In genomic region chr18:79753391-79753851, GRCh38 we compare ENCODE assay signal across 28 cellular contexts. TPM values are rescaled to one million over a fixed set of nuclear protein-coding genes. Genes with fewer than 3 reads are reported as not detected.
A peak's percentile ranks its signal among the peaks of the same experiment; 100 is the strongest.
DNase-seq lines count a peak whose midpoint lies in the region; ATAC-seq, FAIRE-seq and TF ChIP-seq lines count a peak whose summit lies in the region.
"Had no signal": no experiment of that assay in that cellular context is flagged by ENCODE, and none has a peak within 500 bp of the region (broad histone marks: within the 10 kb centered on the region; RNA-seq: fewer than 3 reads in every experiment).

No MANE protein-coding gene starts in this region.

- ATAC-seq in activated T-cell treated with anti-CD3 and anti-CD28 coated beads, Interleukin-2, amount 50 U/mL, for 72 hours (replicated peaks in 1 of 2) = no peak
- ATAC-seq: CD8-positive, alpha-beta T cell; HepG2 had no signal

- H3K4me1 Mint-ChIP-seq in activated T-cell treated with anti-CD3 and anti-CD28 coated beads, Interleukin-2, amount 50 U/mL, for 72 hours (ENCODE audit: low read depth) = no peaks in the 10 kb centered on the region
- H3K4me1 Mint-ChIP-seq in neural crest cell = no peaks in the 10 kb centered on the region
- no peaks in the 10 kb centered on the region for H3K4me1 Mint-ChIP-seq in activated CD4-positive, alpha-beta memory T cell treated with anti-CD3 and anti-CD28 coated beads, Interleukin-2, amount 10 ng/mL, durations not matched to agents 7 days and 5 days

- H3K4me2 ChIP-seq in H1 (ENCODE audit: insufficient read depth in 1 of 2, low read depth in 2 of 2, low read length in 2 of 2) = no peak overlapping the region
- H3K4me2 ChIP-seq: BLaER1 treated with 17β-estradiol and CSF1 and Interleukin-3, amounts not matched to agents 10 nM and 100 nM had no signal

- FAIRE-seq in H1 (lab: Jason Lieb, UNC) = no peak
- FAIRE-seq: HepG2 had no signal

- H3K4me3 ChIP-seq in H1 (ENCODE audit: extremely low read depth in 1 of 4, insufficient read depth in 2 of 4, low read depth in 3 of 4, low read length in 4 of 4) = no peak overlapping the region
- H3K4me3 ChIP-seq in testis = no peak overlapping the region
- H3K4me3 ChIP-seq: BLaER1 treated with 17β-estradiol and CSF1 and Interleukin-3, amounts not matched to agents 10 nM and 100 nM; HAP-1 had no signal

- WGBS in H1 (ENCODE audit: extremely low coverage in 1 of 2, insufficient coverage in 1 of 2, insufficient read length in 1 of 2, insufficient replicate concordance in 2 of 2, low coverage in 1 of 2, low lambda C conversion rate in 2 of 2, missing lambda C conversion rate in 1 of 2), 2 experiments = 94% methylated on average over 27 of the region's 27 CpGs; no CpG with 5 or more reads in 1 of the 2 experiments
- 89 to 94% methylated on average over 24 to 27 of the region's 27 CpGs for WGBS in testis, 2 donors

- H3K9me3 ChIP-seq in H1 (ENCODE audit: insufficient read depth in 2 of 2, low read depth in 1 of 2, low read length in 1 of 2) = no peaks in the 10 kb centered on the region
- H3K9me3 ChIP-seq in testis = no peaks in the 10 kb centered on the region
- H3K9me3 ChIP-seq: HAP-1 had no signal

- no peak overlapping the region for H4K5ac ChIP-seq in H1 (ENCODE audit: insufficient read length, low read depth, low read length)

- no peak overlapping the region for H3K9ac ChIP-seq in H1 (replicated peaks in 1 of 4; ENCODE audit: extremely low read depth in 1 of 4, low read depth in 3 of 4, low read length in 3 of 4)
- H3K9ac ChIP-seq: BLaER1 treated with 17β-estradiol and CSF1 and Interleukin-3, amounts not matched to agents 10 nM and 100 nM had no signal

- H4K8ac ChIP-seq in H1 (ENCODE audit: extremely low read depth, insufficient read depth, low read length) = peak overlapping the region; percentile 71

- TF ChIP-seq POLR2A in H1 (IDR thresholded peaks at IDR 0.05; ENCODE audit: control extremely low read depth in 1 of 2, low read depth in 2 of 2, low read length in 2 of 2) (no peak), testis (IDR thresholded peaks at IDR 0.05) (no peak)

- H3K27ac Mint-ChIP-seq in activated T-cell treated with anti-CD3 and anti-CD28 coated beads, Interleukin-2, amount 50 U/mL, for 72 hours = no peak overlapping the region
- H3K27ac Mint-ChIP-seq in neural crest cell (ENCODE audit: unreplicated experiment) = peak overlapping the region; percentile 50
- H3K27ac Mint-ChIP-seq in activated CD4-positive, alpha-beta memory T cell treated with anti-CD3 and anti-CD28 coated beads, Interleukin-2, amount 10 ng/mL, durations not matched to agents 7 days and 5 days = no peak overlapping the region
- H3K27ac Mint-ChIP-seq: CD8-positive, alpha-beta T cell had no signal

- no peak overlapping the region for H3K4ac ChIP-seq in H1 (replicated peaks; ENCODE audit: insufficient read length, low read depth, low read length)

- no peak overlapping the region for H3K4me3 Mint-ChIP-seq in activated T-cell treated with anti-CD3 and anti-CD28 coated beads, Interleukin-2, amount 50 U/mL, for 72 hours
- no peak overlapping the region for H3K4me3 Mint-ChIP-seq in neural crest cell
- H3K4me3 Mint-ChIP-seq in activated CD4-positive, alpha-beta memory T cell treated with anti-CD3 and anti-CD28 coated beads, Interleukin-2, amount 10 ng/mL, durations not matched to agents 7 days and 5 days = no peak overlapping the region
- H3K4me3 Mint-ChIP-seq: CD8-positive, alpha-beta T cell had no signal

- H3K27me3 ChIP-seq in H1 (replicated peaks in 1 of 4; ENCODE audit: control insufficient read depth in 3 of 4, extremely low read depth in 1 of 4, insufficient read depth in 3 of 4, low read length in 3 of 4) (no peaks in the 10 kb centered on the region), testis (no peaks in the 10 kb centered on the region)
- H3K27me3 ChIP-seq: BLaER1 treated with 17β-estradiol and CSF1 and Interleukin-3, amounts not matched to agents 10 nM and 100 nM had no signal

- no peak overlapping the region for H2BK120ac ChIP-seq in H1 (replicated peaks; ENCODE audit: low read depth, low read length)

- H3K36me3 ChIP-seq in H1 (ENCODE audit: control insufficient read depth in 2 of 4, insufficient read depth in 4 of 4, low read length in 3 of 4) (peaks cover 4 to 18% (median 10%) of the 10 kb centered on the region in 4 experiments; a peak in 6 of 8 replicates), testis (ENCODE audit: low read depth, missing control alignments) (no peaks in the 10 kb centered on the region)

- H3K18ac ChIP-seq in H1 (ENCODE audit: extremely low read depth, low read length) = no peak overlapping the region

- H4K91ac ChIP-seq in H1 (replicated peaks; ENCODE audit: insufficient read length, low read length) = no peak overlapping the region

- no peak for TF ChIP-seq RAD21 in H1 (IDR thresholded peaks at IDR 0.05 in 1 of 2, conservative IDR thresholded peaks at IDR 0.05 in 1 of 2; ENCODE audit: low read depth in 2 of 2, low read length in 2 of 2)

- no peak overlapping the region for H2BK20ac ChIP-seq in H1 (ENCODE audit: low read length)

- no peaks in the 10 kb centered on the region for H3K23me2 ChIP-seq in H1 (ENCODE audit: low read depth, low read length)

- DNase-seq in activated T-cell treated with anti-CD3 and anti-CD28 coated beads, Interleukin-2, amount 50 U/mL, for 1 hour = peak; percentile 11
- DNase-seq in activated T-cell treated with anti-CD3 and anti-CD28 coated beads, Interleukin-2, amount 50 U/mL, for 72 hours = no peak
- DNase-seq in H1 (ENCODE audit: low read depth in 1 of 2, low spot score in 2 of 2) (no peak), neural crest cell (ENCODE audit: low read depth, low spot score) (no peak), testis (peak; percentile 6), GM03348 (ENCODE audit: low spot score) (no peak), GF-D8 (lab: John Stamatoyannopoulos, UW) (no peak)
- DNase-seq in activated CD4-positive, alpha-beta memory T cell treated with anti-CD3 and anti-CD28 coated beads, Interleukin-2, amount 10 ng/mL, durations not matched to agents 7 days and 5 days = no peak
- DNase-seq: ACHN; Calu3; CD8-positive, alpha-beta T cell; EL; KBM-7; MM.1S; NCI-H1092; NCI-H1436; NCI-H2029; NCI-H226; NCI-H510A treated with DMSO at 0.1 percent for 48 hours; NCI-H748 treated with DMSO at 0.1 percent for 48 hours; SIG-M5 had no signal

- no peak for TF ChIP-seq EP300 in H1 (IDR thresholded peaks at IDR 0.05; ENCODE audit: borderline replicate concordance in 1 of 2, low read depth in 2 of 2, low read length in 2 of 2)

- H3K27ac ChIP-seq in H1 (ENCODE audit: low read depth, low read length) (no peak overlapping the region), testis (no peak overlapping the region)
- H3K27ac ChIP-seq: 22Rv1; BLaER1 treated with 17β-estradiol and CSF1 and Interleukin-3, amounts not matched to agents 10 nM and 100 nM; HL-60; RWPE1 had no signal

- H3K79me1 ChIP-seq in H1 (ENCODE audit: low read depth, low read length) = no peaks in the 10 kb centered on the region; the same call in 1 of the 2 replicates

- no peaks in the 10 kb centered on the region for H3K79me2 ChIP-seq in H1 (ENCODE audit: control insufficient read depth in 1 of 2, insufficient read depth in 2 of 2, low read length in 2 of 2)

- CTCF ChIA-PET in H1 (lab: Charles Lee; ENCODE audit: partially characterized antibody) = interaction anchor here (1.1 to 1.3 kb wide), 4 partner anchors 19 to 73 kb away, joined by 3 to 5 read pairs (median 4); no protein-coding TSS in a partner anchor
- CTCF ChIA-PET in activated CD4-positive, alpha-beta memory T cell treated with anti-CD3 and anti-CD28 coated beads, Interleukin-2, amount 10 ng/mL, durations not matched to agents 7 days and 5 days (lab: Charles Lee) = no interaction called here

- no peak overlapping the region for H3K56ac ChIP-seq in H1 (replicated peaks; ENCODE audit: insufficient read length, low read depth, low read length)

- TF ChIP-seq CTCF in H1 (IDR thresholded peaks at IDR 0.05; ENCODE audit: control extremely low read depth in 1 of 3, insufficient read depth in 1 of 3, low read depth in 1 of 3, low read length in 3 of 3) (no peak), neural crest cell (conservative IDR thresholded peaks at IDR 0.05) (no peak), testis (IDR thresholded peaks at IDR 0.05) (no peak)

- H2BK5ac ChIP-seq in H1 (ENCODE audit: low read depth, low read length) = no peak overlapping the region

- POLR2A ChIA-PET in H1 (lab: Charles Lee; ENCODE audit: partially characterized antibody) = no interaction called here
- POLR2A ChIA-PET in activated CD4-positive, alpha-beta memory T cell treated with anti-CD3 and anti-CD28 coated beads, Interleukin-2, amount 10 ng/mL, durations not matched to agents 7 days and 5 days (lab: Charles Lee) = no interaction called here

- H2BK15ac ChIP-seq in H1 (ENCODE audit: low read length) = no peak overlapping the region

- no peak overlapping the region for H3K23ac ChIP-seq in H1 (ENCODE audit: insufficient read length)

- peaks cover 0 to 6% of the 10 kb centered on the region in 2 donors for H3K9me3 Mint-ChIP-seq in activated T-cell treated with anti-CD3 and anti-CD28 coated beads, Interleukin-2, amount 50 U/mL, for 72 hours
- peaks cover 3% of the 10 kb centered on the region for H3K9me3 Mint-ChIP-seq in neural crest cell
- peaks cover 7% of the 10 kb centered on the region for H3K9me3 Mint-ChIP-seq in activated CD4-positive, alpha-beta memory T cell treated with anti-CD3 and anti-CD28 coated beads, Interleukin-2, amount 10 ng/mL, durations not matched to agents 7 days and 5 days

- no peaks in the 10 kb centered on the region for H3K27me3 Mint-ChIP-seq in activated T-cell treated with anti-CD3 and anti-CD28 coated beads, Interleukin-2, amount 50 U/mL, for 72 hours (ENCODE audit: low read depth)
- H3K27me3 Mint-ChIP-seq in neural crest cell (ENCODE audit: low read depth) = no peaks in the 10 kb centered on the region
- no peaks in the 10 kb centered on the region for H3K27me3 Mint-ChIP-seq in activated CD4-positive, alpha-beta memory T cell treated with anti-CD3 and anti-CD28 coated beads, Interleukin-2, amount 10 ng/mL, durations not matched to agents 7 days and 5 days

- H3K36me3 Mint-ChIP-seq in activated T-cell treated with anti-CD3 and anti-CD28 coated beads, Interleukin-2, amount 50 U/mL, for 72 hours (ENCODE audit: insufficient read depth in 2 of 2) = peaks cover 19 to 28% of the 10 kb centered on the region in 2 donors
- peaks cover 22% of the 10 kb centered on the region for H3K36me3 Mint-ChIP-seq in neural crest cell (ENCODE audit: low read depth)
- H3K36me3 Mint-ChIP-seq in activated CD4-positive, alpha-beta memory T cell treated with anti-CD3 and anti-CD28 coated beads, Interleukin-2, amount 10 ng/mL, durations not matched to agents 7 days and 5 days (ENCODE audit: low read depth) = peaks cover 69% of the 10 kb centered on the region

- no peak overlapping the region for H2AK5ac ChIP-seq in H1 (ENCODE audit: low read depth, low read length)

- no peak overlapping the region for H2BK12ac ChIP-seq in H1 (ENCODE audit: low read depth, low read length)

- H4K20me1 ChIP-seq in H1 (replicated peaks in 1 of 2; ENCODE audit: control insufficient read depth in 1 of 2, insufficient read depth in 2 of 2, low read length in 2 of 2) = peaks cover 4 to 6% of the 10 kb centered on the region in 2 experiments

- H2AFZ ChIP-seq in H1 (ENCODE audit: low read length) = no peak overlapping the region

- H3K14ac ChIP-seq in H1 (ENCODE audit: insufficient read length) = no peak overlapping the region

- intact Hi-C loops in testis (cut with DNase I; ENCODE audit: low total_unique reads) = no loop called here

- H3K4me1 ChIP-seq in H1 (replicated peaks in 1 of 4; ENCODE audit: control insufficient read depth in 3 of 4, insufficient read depth in 4 of 4, low read length in 3 of 4) (no peaks in the 10 kb centered on the region), testis (no peaks in the 10 kb centered on the region)
- H3K4me1 ChIP-seq: HAP-1 had no signal

RNA-seq across cellular contexts. Expression of gene KCNG2, which starts 44.3 kb away (rescaled TPM):
- total RNA-seq in activated T-cell treated with anti-CD3 and anti-CD28 coated beads, Interleukin-2, amount 50 U/mL, for 72 hours = not detected
- total RNA-seq in H1 (2021; fragmentation: NEBNext Ultra II Directional; extraction: Animal tissue kit (Norgen Biotek cat#: 25700)) = 0.19 TPM in 1 of 2 replicates, not detected in the other
- polyA plus RNA-seq in H1 (2011; rRNA removed) (0.71 and 0.74 TPM in 2 replicates), testis (ENCODE audit: insufficient read depth, low read depth, low replicate concordance) (0.50 TPM)
- polyA plus RNA-seq in H1 (2011; cell fraction: cytosol; rRNA removed) = 0.52 TPM
- polyA plus RNA-seq in H1 (2011; cell fraction: nucleus; rRNA removed) = 0.57 TPM
- polyA plus RNA-seq in H1 (2012, experiment 1 of 2) = 0.23 to 0.52 TPM (median 0.32 TPM) in 3 of 4 replicates, not detected in the other
- 0.14 TPM for polyA plus RNA-seq in H1 (2012, experiment 2 of 2)
- 0.10 TPM for polyA plus RNA-seq in H1 (2013, experiment 1 of 2)
- 0.04 TPM for polyA plus RNA-seq in H1 (2013, experiment 2 of 2)
- 0.13 TPM in 1 of 2 replicates, not detected in the other for polyA minus RNA-seq in H1 (2011; rRNA and poly(A)+ RNA removed)
- polyA minus RNA-seq in H1 (2011; cell fraction: cytosol; rRNA and poly(A)+ RNA removed) = not detected
- polyA minus RNA-seq in H1 (2011; cell fraction: nucleus; rRNA and poly(A)+ RNA removed) = not detected
- total RNA-seq in neural crest cell (not detected in 2 replicates), testis (1 to 10 TPM; 7.2 to 7.6 TPM)
- not detected for total RNA-seq in activated CD4-positive, alpha-beta memory T cell treated with anti-CD3 and anti-CD28 coated beads, Interleukin-2, amount 10 ng/mL, durations not matched to agents 7 days and 5 days
- total RNA-seq: Calu3; CD8-positive, alpha-beta T cell; HepG2; HT-29 had no signal
- polyA plus RNA-seq: HepG2 had no signal

Comparison
In these comparisons a context has a peak if more than half of its experiments do, and no peak if none do; other contexts are left out.
1. DNase-seq: peak in activated T-cell treated with anti-CD3 and anti-CD28 coated beads, Interleukin-2, amount 50 U/mL, for 1 hour (single experiment) and testis (single experiment); none in activated T-cell treated with anti-CD3 and anti-CD28 coated beads, Interleukin-2, amount 50 U/mL, for 72 hours (0 of 2), H1 (0 of 2), neural crest cell (single experiment), GM03348 (single experiment), activated CD4-positive, alpha-beta memory T cell treated with anti-CD3 and anti-CD28 coated beads, Interleukin-2, amount 10 ng/mL, durations not matched to agents 7 days and 5 days (single experiment) and GF-D8 (single experiment).